ENCODE assay signal across 20 cellular contexts in the genomic region with DNA sequence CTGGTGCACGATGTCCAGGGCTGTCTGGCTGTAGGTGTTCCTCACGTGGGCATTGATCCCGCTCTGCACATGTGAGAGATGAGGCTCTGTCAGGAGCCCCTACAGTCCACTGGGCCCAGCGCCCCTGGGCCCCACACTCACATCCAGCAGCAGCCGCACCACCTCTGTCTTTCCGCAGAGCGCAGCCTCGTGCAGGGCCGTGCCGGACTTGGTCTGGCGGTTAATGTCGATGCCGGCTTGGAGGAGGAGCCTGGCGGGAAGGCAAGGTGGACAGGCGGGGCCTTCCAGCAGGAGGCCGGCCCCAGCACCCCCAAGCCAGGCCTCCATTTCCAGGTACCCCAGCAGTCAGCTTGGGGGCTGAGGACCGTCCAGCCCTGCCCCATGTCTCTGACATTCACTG. TPM values are rescaled to one million over a fixed set of nuclear protein-coding genes. Genes with fewer than 3 reads are reported as not detected.
DNase-seq lines count a peak whose midpoint lies in the region; ATAC-seq, FAIRE-seq and TF ChIP-seq lines count a peak whose summit lies in the region.
"Had no signal": no experiment of that assay in that cellular context is flagged by ENCODE, and none has a peak within 500 bp of the region (broad histone marks: within the 10 kb centered on the region; RNA-seq: fewer than 3 reads in every experiment).

No MANE protein-coding gene starts in this region.

- H3K4me1 Mint-ChIP-seq in activated T-helper 1 cell treated with anti-CD3 and anti-CD28 coated beads, Interleukin-12 subunit alpha, Interleukin-12 subunit beta, Interleukin-2, Interleukin-4 antibody, amounts not matched to agents 30 ng/mL and 10 ng/mL and 1 ng/mL, durations not matched to agents 14 hours and 24 hours and 36 hours (ENCODE audit: low read depth), result no peaks in the 10 kb centered on the region

- TF ChIP-seq POLR2A in K562 (conservative IDR thresholded peaks at IDR 0.05) (peak; percentile 37; the same call in 1 of the 2 replicates), gastroesophageal sphincter (IDR thresholded peaks at IDR 0.05) (no peak)

- no peaks in the 10 kb centered on the region for H3K9me1 ChIP-seq in K562 (ENCODE audit: control insufficient read depth, insufficient read depth, low read length)

- H3K4me1 ChIP-seq in HEK293 (ENCODE audit: control insufficient read depth, insufficient read depth, low read length) (no peaks in the 10 kb centered on the region), K562 (replicated peaks in 1 of 2; ENCODE audit: control insufficient read depth in 2 of 2, insufficient read depth in 2 of 2, low read length in 2 of 2) (peaks cover 0 to 80% of the 10 kb centered on the region in 2 experiments; a peak in 2 of 5 replicates), mucosa of descending colon (ENCODE audit: low read depth) (no peaks in the 10 kb centered on the region), gastroesophageal sphincter (no peaks in the 10 kb centered on the region)
- H3K4me1 ChIP-seq: Caco-2 had no signal

- peaks cover under 1% of the 10 kb centered on the region for H3K27me3 Mint-ChIP-seq in activated T-helper 1 cell treated with anti-CD3 and anti-CD28 coated beads, Interleukin-12 subunit alpha, Interleukin-12 subunit beta, Interleukin-2, Interleukin-4 antibody, amounts not matched to agents 30 ng/mL and 10 ng/mL and 1 ng/mL, durations not matched to agents 14 hours and 24 hours and 36 hours (ENCODE audit: insufficient read depth)
- H3K27me3 Mint-ChIP-seq: CD4-positive, alpha-beta memory T cell had no signal

- H3K27ac Mint-ChIP-seq in activated T-helper 1 cell treated with anti-CD3 and anti-CD28 coated beads, Interleukin-12 subunit alpha, Interleukin-12 subunit beta, Interleukin-2, Interleukin-4 antibody, amounts not matched to agents 30 ng/mL and 10 ng/mL and 1 ng/mL, durations not matched to agents 14 hours and 24 hours and 36 hours, result no peak overlapping the region
- H3K27ac Mint-ChIP-seq: CD4-positive, alpha-beta memory T cell; H9; HFFc6 had no signal

- TF ChIP-seq EP300 in K562 (IDR thresholded peaks at IDR 0.05; ENCODE audit: low read length), result no peak
- TF ChIP-seq EP300 in gastroesophageal sphincter (IDR thresholded peaks at IDR 0.05), result no peak

- H3K36me3 ChIP-seq in HEK293 (ENCODE audit: control insufficient read depth in 2 of 2, insufficient read depth in 1 of 2, low read length in 2 of 2), result peaks cover 0 to 16% of the 10 kb centered on the region in 2 experiments; a peak in 1 of 3 replicates
- H3K36me3 ChIP-seq in K562 (ENCODE audit: control insufficient read depth, insufficient read depth, low read length), result no peaks in the 10 kb centered on the region
- no peaks in the 10 kb centered on the region for H3K36me3 ChIP-seq in mucosa of descending colon (ENCODE audit: low read depth)
- H3K36me3 ChIP-seq in gastroesophageal sphincter, result no peaks in the 10 kb centered on the region

- peak; percentile 35 for FAIRE-seq in K562 (lab: Jason Lieb, UNC)
- FAIRE-seq: GM12878, GM19239 had no signal

- no peak for TF ChIP-seq RAD21 in K562 (CRISPR knock-in tag; conservative IDR thresholded peaks at IDR 0.05 in 1 of 2, IDR thresholded peaks at IDR 0.05 in 1 of 2)

- no peak overlapping the region for H3K4me3 Mint-ChIP-seq in activated T-helper 1 cell treated with anti-CD3 and anti-CD28 coated beads, Interleukin-12 subunit alpha, Interleukin-12 subunit beta, Interleukin-2, Interleukin-4 antibody, amounts not matched to agents 30 ng/mL and 10 ng/mL and 1 ng/mL, durations not matched to agents 14 hours and 24 hours and 36 hours
- H3K4me3 Mint-ChIP-seq: CD4-positive, alpha-beta memory T cell; H9; HFFc6 had no signal

- WGBS in K562 (ENCODE audit: insufficient coverage, low coverage, missing lambda C conversion rate), result 28% methylated on average over 17 of the region's 17 CpGs
- 80% methylated on average over 1 of the region's 17 CpGs; no CpG with 5 or more reads in 1 of the 2 donors for WGBS in gastroesophageal sphincter (ENCODE audit: low coverage in 1 of 2), 2 donors

- H2AFZ ChIP-seq in K562 (ENCODE audit: low read depth, low read length), result peak overlapping the region; percentile 68
- H2AFZ ChIP-seq: GM23248 had no signal

- H3K27ac ChIP-seq in HEK293 (ENCODE audit: extremely low read depth, low read depth, low read length), result no peak overlapping the region
- H3K27ac ChIP-seq in K562 (ENCODE audit: extremely low read depth, low read depth, low read length), result no peak overlapping the region
- H3K27ac ChIP-seq in gastroesophageal sphincter, result no peak overlapping the region
- H3K27ac ChIP-seq: GM23248 had no signal

- DNase-seq in COLO668 (lab: John Stamatoyannopoulos, UW; ENCODE audit: unreplicated experiment) (peak; percentile 15), K562 (ENCODE audit: extremely low read depth in 1 of 4, low spot score in 3 of 4) (peak; percentile 36 to 42 (median 38)), mucosa of descending colon (no peak), NCI-H82 (lab: John Stamatoyannopoulos, UW) (no peak)
- DNase-seq in activated T-helper 1 cell treated with anti-CD3 and anti-CD28 coated beads, Interleukin-12 subunit alpha, Interleukin-12 subunit beta, Interleukin-2, Interleukin-4 antibody, amounts not matched to agents 30 ng/mL and 10 ng/mL and 1 ng/mL, durations not matched to agents 14 hours and 24 hours and 36 hours (ENCODE audit: low spot score), result no peak
- DNase-seq: C1 segment of cervical spinal cord; Caco-2; CD4-positive, alpha-beta memory T cell; DMS153; EL; GDM1; GM23248; H9; HFFc6 had no signal

- no peak overlapping the region for H3K4me3 ChIP-seq in HEK293 (ENCODE audit: low read depth, low read length)
- H3K4me3 ChIP-seq in K562, result no peak overlapping the region; the same call in 1 of the 2 replicates
- no peak overlapping the region for H3K4me3 ChIP-seq in mucosa of descending colon
- H3K4me3 ChIP-seq in gastroesophageal sphincter, result no peak overlapping the region
- H3K4me3 ChIP-seq: GM12878, GM23248 had no signal

- TF ChIP-seq CTCF in HEK293 (tag by site-specific recombination; IDR thresholded peaks at IDR 0.05) (no peak), K562 (IDR thresholded peaks at IDR 0.05 in 2 of 3, conservative IDR thresholded peaks at IDR 0.05 in 1 of 3; ENCODE audit: insufficient read depth in 2 of 3, low read depth in 1 of 3, low read length in 3 of 3) (no peak), mucosa of descending colon (IDR thresholded peaks at IDR 0.05) (no peak), gastroesophageal sphincter (IDR thresholded peaks at IDR 0.05) (no peak)

- intact Hi-C loops in K562 (cut with micrococcal nuclease) (no loop called here), mucosa of descending colon (cut with DNase I, micrococcal nuclease) (no loop called here)
- intact Hi-C loops in activated T-helper 1 cell treated with anti-CD3 and anti-CD28 coated beads, Interleukin-12 subunit alpha, Interleukin-12 subunit beta, Interleukin-2, Interleukin-4 antibody, amounts not matched to agents 30 ng/mL and 10 ng/mL and 1 ng/mL, durations not matched to agents 14 hours and 24 hours and 36 hours (cut with micrococcal nuclease), result no loop called here

- no peaks in the 10 kb centered on the region for H3K9me3 Mint-ChIP-seq in activated T-helper 1 cell treated with anti-CD3 and anti-CD28 coated beads, Interleukin-12 subunit alpha, Interleukin-12 subunit beta, Interleukin-2, Interleukin-4 antibody, amounts not matched to agents 30 ng/mL and 10 ng/mL and 1 ng/mL, durations not matched to agents 14 hours and 24 hours and 36 hours
- H3K9me3 Mint-ChIP-seq: CD4-positive, alpha-beta memory T cell; H9; HFFc6 had no signal

- peak overlapping the region in 1 of 2 experiments; percentile 89; a peak in 3 of 4 replicates for H3K9ac ChIP-seq in K562 (ENCODE audit: insufficient read depth in 1 of 2, low read depth in 2 of 2, low read length in 2 of 2)
- H3K9ac ChIP-seq: GM23248 had no signal

- 0 out of 2 replicates have a peak, but pooled peaks cover under 1% of the 10 kb centered on the region for H4K20me1 ChIP-seq in K562 (replicated peaks; ENCODE audit: control insufficient read depth, insufficient read depth, low read length)

- BruUV-seq in K562 (replicated peaks; lab: Mats Ljungman, UMichigan), result no TSS peak

- POLR2A ChIA-PET in HEK293 (lab: Yijun Ruan, JAX) (interaction anchor here (0.6 to 1.8 kb wide), 3 partner anchors 22 to 249 kb away, joined by 4 to 12 read pairs (median 6); a partner anchor contains a TSS), K562 (lab: Yijun Ruan, JAX) (no interaction called here)

- in situ Hi-C loops in K562 (cut with MboI), result no loop called here

- H3K9me3 ChIP-seq in HEK293 (ENCODE audit: control insufficient read depth, insufficient read depth, low read depth, low read length), result no peaks in the 10 kb centered on the region
- no peaks in the 10 kb centered on the region for H3K9me3 ChIP-seq in K562 (replicated peaks; ENCODE audit: control insufficient read depth, insufficient read depth, low read depth, low read length)
- H3K9me3 ChIP-seq in mucosa of descending colon, result no peaks in the 10 kb centered on the region
- no peaks in the 10 kb centered on the region for H3K9me3 ChIP-seq in gastroesophageal sphincter
- H3K9me3 ChIP-seq: Caco-2 had no signal

- ATAC-seq in K562 (peak; percentile 77), mucosa of descending colon (peak; percentile 32), HG02588 (IDR thresholded peaks at IDR 0.05; ENCODE audit: unreplicated experiment) (no peak), gastroesophageal sphincter (no peak)
- ATAC-seq: GM12878, HCT116 had no signal

- CTCF ChIA-PET in HEK293 (lab: Yijun Ruan, JAX), result interaction anchor here (0.5 kb wide), 1 partner anchor 39 kb away, joined by 4 read pairs; no protein-coding TSS in a partner anchor
- CTCF ChIA-PET in K562 (lab: Yijun Ruan, JAX; ENCODE audit: low intra/inter-chr PET ratio), result no interaction called here

- H3K79me2 ChIP-seq in K562 (ENCODE audit: control insufficient read depth, insufficient read depth, low read length), result no peaks in the 10 kb centered on the region

- H3K27me3 ChIP-seq in K562 (ENCODE audit: control insufficient read depth in 2 of 2, insufficient read depth in 2 of 2, low read length in 2 of 2) (no peaks in the 10 kb centered on the region), gastroesophageal sphincter (no peaks in the 10 kb centered on the region)

- no peaks in the 10 kb centered on the region for H3K36me3 Mint-ChIP-seq in activated T-helper 1 cell treated with anti-CD3 and anti-CD28 coated beads, Interleukin-12 subunit alpha, Interleukin-12 subunit beta, Interleukin-2, Interleukin-4 antibody, amounts not matched to agents 30 ng/mL and 10 ng/mL and 1 ng/mL, durations not matched to agents 14 hours and 24 hours and 36 hours (ENCODE audit: low read depth)
- H3K36me3 Mint-ChIP-seq: CD4-positive, alpha-beta memory T cell had no signal

- H3K4me2 ChIP-seq in K562 (ENCODE audit: insufficient read depth, low read length), result 0 out of 2 replicates have a peak overlapping the region, but pooled peaks have one; percentile 8

RNA-seq across cellular contexts. Expression of a gene that starts 9.2 kb away (rescaled TPM):
- total RNA-seq in K562 (2011; cell fraction: chromatin; rRNA removed; ENCODE audit: low replicate concordance), result 3.2 and 16.5 TPM in 2 replicates
- total RNA-seq in K562 (2011; cell fraction: nucleolus; rRNA removed), result 11.3 and 11.6 TPM in 2 replicates
- total RNA-seq in K562 (2011; cell fraction: nucleoplasm; rRNA removed), result 3.2 and 5.9 TPM in 2 replicates
- 1.5 and 2.6 TPM in 2 replicates for total RNA-seq in K562 (2014; rRNA removed)
- total RNA-seq in K562 (2014; rRNA removed; fragmentation: Illumina TruSeq; extraction: Trizol), result 0.10 and 0.15 TPM in 2 replicates
- total RNA-seq in K562 (2015; rRNA removed; fragmentation: Illumina TruSeq; extraction: Trizol), result 0.68 and 1.7 TPM in 2 replicates
- 4.5 and 7.0 TPM in 2 replicates for total RNA-seq in K562 (2021)
- 0.84 and 1.9 TPM in 2 replicates for polyA plus RNA-seq in K562 (2011; rRNA removed)
- polyA plus RNA-seq in K562 (2011; cell fraction: cytosol; rRNA removed), result 1.4 and 1.9 TPM in 2 replicates
- 6.6 and 12.7 TPM in 2 replicates for polyA plus RNA-seq in K562 (2011; cell fraction: nucleus; rRNA removed)
- 1.7 and 2.9 TPM in 2 replicates for polyA plus RNA-seq in K562 (2012)
- 0.28 and 0.73 TPM in 2 replicates for polyA plus RNA-seq in K562 (2014; fragmentation: Illumina TruSeq; extraction: Trizol)
- not detected for polyA plus RNA-seq in K562 (2014; fragmentation: Nextera tagmentation; extraction: Ambion mirVana)
- polyA plus RNA-seq in K562 (2014; rRNA removed), result 3.1 and 3.7 TPM in 2 replicates
- 0.32 and 0.90 TPM in 2 replicates for polyA minus RNA-seq in K562 (2011; rRNA and poly(A)+ RNA removed)
- polyA minus RNA-seq in K562 (2011; cell fraction: cytosol; rRNA and poly(A)+ RNA removed), result 1.1 and 1.5 TPM in 2 replicates
- 2.0 and 2.2 TPM in 2 replicates for polyA minus RNA-seq in K562 (2011; cell fraction: nucleus; rRNA and poly(A)+ RNA removed)
- 1 to 10 TPM in 2 of 3 donors, under 1 TPM in 1; 0.06 to 1.5 (median 1.0) TPM for total RNA-seq in mucosa of descending colon
- under 1 TPM in 2 of 4 donors, not detected in 2; 0.27 to 0.35 TPM for total RNA-seq in gastroesophageal sphincter
- 1.0 and 1.2 TPM in 2 replicates for total RNA-seq in activated T-helper 1 cell treated with anti-CD3 and anti-CD28 coated beads, Interleukin-12 subunit alpha, Interleukin-12 subunit beta, Interleukin-2, Interleukin-4 antibody, amounts not matched to agents 30 ng/mL and 10 ng/mL and 1 ng/mL, durations not matched to agents 14 hours and 24 hours and 36 hours
- total RNA-seq: CD4-positive, alpha-beta memory T cell; GM23248 had no signal
- polyA plus RNA-seq: CD4-positive, alpha-beta memory T cell; GM23248 had no signal

RNA-seq across cellular contexts. Expression of a gene that starts 18.0 kb away (rescaled TPM):
- 73.3 and 236 TPM in 2 replicates for total RNA-seq in K562 (2011; cell fraction: chromatin; rRNA removed; ENCODE audit: low replicate concordance)
- 205 and 257 TPM in 2 replicates for total RNA-seq in K562 (2011; cell fraction: nucleolus; rRNA removed)
- total RNA-seq in K562 (2011; cell fraction: nucleoplasm; rRNA removed), result 108 and 122 TPM in 2 replicates
- total RNA-seq in K562 (2014; rRNA removed), result 83.0 and 110 TPM in 2 replicates
- total RNA-seq in K562 (2014; rRNA removed; fragmentation: Illumina TruSeq; extraction: Trizol), result 2.6 and 4.3 TPM in 2 replicates
- 15.7 and 16.0 TPM in 2 replicates for total RNA-seq in K562 (2015; rRNA removed; fragmentation: Illumina TruSeq; extraction: Trizol)
- total RNA-seq in K562 (2021), result 79.1 and 85.0 TPM in 2 replicates
- 76.1 and 91.6 TPM in 2 replicates for polyA plus RNA-seq in K562 (2011; rRNA removed)
- 165 and 312 TPM in 2 replicates for polyA plus RNA-seq in K562 (2011; cell fraction: cytosol; rRNA removed)
- 329 and 477 TPM in 2 replicates for polyA plus RNA-seq in K562 (2011; cell fraction: nucleus; rRNA removed)
- polyA plus RNA-seq in K562 (2012), result 71.4 and 87.7 TPM in 2 replicates
- polyA plus RNA-seq in K562 (2014; fragmentation: Illumina TruSeq; extraction: Trizol), result 43.3 and 74.6 TPM in 2 replicates
- polyA plus RNA-seq in K562 (2014; fragmentation: Nextera tagmentation; extraction: Ambion mirVana), result 1 to 10 TPM; 1.5 to 9.8 TPM
- 116 TPM in 2 replicates for polyA plus RNA-seq in K562 (2014; rRNA removed)
- 19.6 and 40.3 TPM in 2 replicates for polyA minus RNA-seq in K562 (2011; rRNA and poly(A)+ RNA removed)
- 53.2 and 86.4 TPM in 2 replicates for polyA minus RNA-seq in K562 (2011; cell fraction: cytosol; rRNA and poly(A)+ RNA removed)
- 96.5 and 139 TPM in 2 replicates for polyA minus RNA-seq in K562 (2011; cell fraction: nucleus; rRNA and poly(A)+ RNA removed)
- total RNA-seq in mucosa of descending colon, result 10 to 100 TPM; 25.5 to 30.9 (median 29.8) TPM
- total RNA-seq in gastroesophageal sphincter, result 10 to 100 TPM; 29.0 to 50.8 (median 34.1) TPM
- 57.0 and 61.9 TPM in 2 replicates for total RNA-seq in activated T-helper 1 cell treated with anti-CD3 and anti-CD28 coated beads, Interleukin-12 subunit alpha, Interleukin-12 subunit beta, Interleukin-2, Interleukin-4 antibody, amounts not matched to agents 30 ng/mL and 10 ng/mL and 1 ng/mL, durations not matched to agents 14 hours and 24 hours and 36 hours

RNA-seq across cellular contexts. Expression of a gene that starts 23.5 kb away (rescaled TPM):
- total RNA-seq in K562 (2011; cell fraction: chromatin; rRNA removed; ENCODE audit: low replicate concordance), result 10.6 and 42.5 TPM in 2 replicates
- total RNA-seq in K562 (2011; cell fraction: nucleolus; rRNA removed), result 29.7 and 34.7 TPM in 2 replicates
- 10.8 and 18.8 TPM in 2 replicates for total RNA-seq in K562 (2011; cell fraction: nucleoplasm; rRNA removed)
- 2.9 and 3.5 TPM in 2 replicates for total RNA-seq in K562 (2014; rRNA removed)
- total RNA-seq in K562 (2014; rRNA removed; fragmentation: Illumina TruSeq; extraction: Trizol), result 0.32 and 0.40 TPM in 2 replicates
- 3.4 and 4.1 TPM in 2 replicates for total RNA-seq in K562 (2015; rRNA removed; fragmentation: Illumina TruSeq; extraction: Trizol)
- 2.0 and 4.0 TPM in 2 replicates for total RNA-seq in K562 (2021)
- 1.8 and 3.2 TPM in 2 replicates for polyA plus RNA-seq in K562 (2011; rRNA removed)
- 2.8 and 13.2 TPM in 2 replicates for polyA plus RNA-seq in K562 (2011; cell fraction: cytosol; rRNA removed)
- polyA plus RNA-seq in K562 (2011; cell fraction: nucleus; rRNA removed), result 33.5 and 71.7 TPM in 2 replicates
- 5.8 and 14.0 TPM in 2 replicates for polyA plus RNA-seq in K562 (2012)
- polyA plus RNA-seq in K562 (2014; fragmentation: Illumina TruSeq; extraction: Trizol), result 0.49 and 3.8 TPM in 2 replicates
- polyA plus RNA-seq in K562 (2014; fragmentation: Nextera tagmentation; extraction: Ambion mirVana), result under 1 TPM in 1 of 2 experiments, not detected in 1; 0.24 TPM
- 5.1 and 15.1 TPM in 2 replicates for polyA plus RNA-seq in K562 (2014; rRNA removed)
- polyA minus RNA-seq in K562 (2011; rRNA and poly(A)+ RNA removed), result 0.28 and 0.54 TPM in 2 replicates
- 0.57 TPM in 1 of 2 replicates, not detected in the other for polyA minus RNA-seq in K562 (2011; cell fraction: cytosol; rRNA and poly(A)+ RNA removed)
- 3.4 and 6.9 TPM in 2 replicates for polyA minus RNA-seq in K562 (2011; cell fraction: nucleus; rRNA and poly(A)+ RNA removed)
- total RNA-seq in mucosa of descending colon, result 10 to 100 TPM in 2 of 3 donors, 1 to 10 TPM in 1; 8.4 to 12.3 (median 12.1) TPM
- total RNA-seq in gastroesophageal sphincter, result 10 to 100 TPM in 1 of 4 donors, 1 to 10 TPM in 2, under 1 TPM in 1; 0.72 to 10.3 (median 3.5) TPM
- 24.7 and 25.1 TPM in 2 replicates for total RNA-seq in activated T-helper 1 cell treated with anti-CD3 and anti-CD28 coated beads, Interleukin-12 subunit alpha, Interleukin-12 subunit beta, Interleukin-2, Interleukin-4 antibody, amounts not matched to agents 30 ng/mL and 10 ng/mL and 1 ng/mL, durations not matched to agents 14 hours and 24 hours and 36 hours

RNA-seq across cellular contexts. Expression of a gene that starts 27.4 kb away (rescaled TPM):
- 31.1 and 74.2 TPM in 2 replicates for total RNA-seq in K562 (2011; cell fraction: chromatin; rRNA removed; ENCODE audit: low replicate concordance)
- 69.6 and 75.5 TPM in 2 replicates for total RNA-seq in K562 (2011; cell fraction: nucleolus; rRNA removed)
- 40.6 and 42.6 TPM in 2 replicates for total RNA-seq in K562 (2011; cell fraction: nucleoplasm; rRNA removed)
- total RNA-seq in K562 (2014; rRNA removed) (57.6 and 70.2 TPM in 2 replicates), K562 (2014; rRNA removed; fragmentation: Illumina TruSeq; extraction: Trizol) (8.5 and 11.4 TPM in 2 replicates), K562 (2015; rRNA removed; fragmentation: Illumina TruSeq; extraction: Trizol) (24.1 and 26.5 TPM in 2 replicates), K562 (2021) (44.9 and 49.6 TPM in 2 replicates), mucosa of descending colon (10 to 100 TPM; 15.5 to 19.7 (median 17.6) TPM), gastroesophageal sphincter (10 to 100 TPM in 2 of 4 donors, 1 to 10 TPM in 2; 7.6 to 17.3 (median 12.5) TPM)
- polyA plus RNA-seq in K562 (2011; rRNA removed) (19.6 and 27.9 TPM in 2 replicates), K562 (2014; fragmentation: Illumina TruSeq; extraction: Trizol) (14.2 and 20.7 TPM in 2 replicates), K562 (2014; fragmentation: Nextera tagmentation; extraction: Ambion mirVana) (1 to 10 TPM; 1.1 to 3.0 TPM), K562 (2014; rRNA removed) (54.0 and 55.6 TPM in 2 replicates)
- polyA plus RNA-seq in K562 (2011; cell fraction: cytosol; rRNA removed), result 27.6 and 84.2 TPM in 2 replicates
- 92.6 and 123 TPM in 2 replicates for polyA plus RNA-seq in K562 (2011; cell fraction: nucleus; rRNA removed)
- 33.7 and 34.1 TPM in 2 replicates for polyA plus RNA-seq in K562 (2012)
- 7.3 and 7.4 TPM in 2 replicates for polyA minus RNA-seq in K562 (2011; rRNA and poly(A)+ RNA removed)
- polyA minus RNA-seq in K562 (2011; cell fraction: cytosol; rRNA and poly(A)+ RNA removed), result 13.6 and 18.7 TPM in 2 replicates
- polyA minus RNA-seq in K562 (2011; cell fraction: nucleus; rRNA and poly(A)+ RNA removed), result 29.8 and 32.1 TPM in 2 replicates
- total RNA-seq in activated T-helper 1 cell treated with anti-CD3 and anti-CD28 coated beads, Interleukin-12 subunit alpha, Interleukin-12 subunit beta, Interleukin-2, Interleukin-4 antibody, amounts not matched to agents 30 ng/mL and 10 ng/mL and 1 ng/mL, durations not matched to agents 14 hours and 24 hours and 36 hours, result 37.2 and 37.7 TPM in 2 replicates

RNA-seq across cellular contexts. Expression of a gene that starts 31.6 kb away (rescaled TPM):
- 31.9 and 110 TPM in 2 replicates for total RNA-seq in K562 (2011; cell fraction: chromatin; rRNA removed; ENCODE audit: low replicate concordance)
- total RNA-seq in K562 (2011; cell fraction: nucleolus; rRNA removed), result 74.5 and 76.3 TPM in 2 replicates
- total RNA-seq in K562 (2011; cell fraction: nucleoplasm; rRNA removed), result 45.7 and 51.9 TPM in 2 replicates
- total RNA-seq in K562 (2014; rRNA removed) (55.5 and 79.2 TPM in 2 replicates), K562 (2014; rRNA removed; fragmentation: Illumina TruSeq; extraction: Trizol) (24.3 and 29.9 TPM in 2 replicates), K562 (2015; rRNA removed; fragmentation: Illumina TruSeq; extraction: Trizol) (42.8 and 45.9 TPM in 2 replicates), K562 (2021) (109 and 113 TPM in 2 replicates), mucosa of descending colon (100 to 1,000 TPM in 1 of 3 donors, 10 to 100 TPM in 2; 91.5 to 104 (median 94.0) TPM), gastroesophageal sphincter (10 to 100 TPM; 36.3 to 70.1 (median 56.3) TPM)
- polyA plus RNA-seq in K562 (2011; rRNA removed) (41.6 and 61.6 TPM in 2 replicates), K562 (2014; fragmentation: Illumina TruSeq; extraction: Trizol) (40.8 and 76.8 TPM in 2 replicates), K562 (2014; fragmentation: Nextera tagmentation; extraction: Ambion mirVana) (1 to 10 TPM; 1.1 to 1.5 TPM), K562 (2014; rRNA removed) (55.5 and 63.3 TPM in 2 replicates)
- 63.2 and 103 TPM in 2 replicates for polyA plus RNA-seq in K562 (2011; cell fraction: cytosol; rRNA removed)
- polyA plus RNA-seq in K562 (2011; cell fraction: nucleus; rRNA removed), result 105 and 141 TPM in 2 replicates
- 99.7 and 110 TPM in 2 replicates for polyA plus RNA-seq in K562 (2012)
- 24.9 and 30.1 TPM in 2 replicates for polyA minus RNA-seq in K562 (2011; rRNA and poly(A)+ RNA removed)
- 51.2 and 66.0 TPM in 2 replicates for polyA minus RNA-seq in K562 (2011; cell fraction: cytosol; rRNA and poly(A)+ RNA removed)
- polyA minus RNA-seq in K562 (2011; cell fraction: nucleus; rRNA and poly(A)+ RNA removed), result 25.8 and 29.9 TPM in 2 replicates
- 70.4 and 73.1 TPM in 2 replicates for total RNA-seq in activated T-helper 1 cell treated with anti-CD3 and anti-CD28 coated beads, Interleukin-12 subunit alpha, Interleukin-12 subunit beta, Interleukin-2, Interleukin-4 antibody, amounts not matched to agents 30 ng/mL and 10 ng/mL and 1 ng/mL, durations not matched to agents 14 hours and 24 hours and 36 hours

Comparison
In these comparisons a context has a peak if more than half of its experiments do, and no peak if none do; other contexts are left out.
1. DNase-seq: peak in COLO668 (single experiment) and K562 (4 of 4); none in mucosa of descending colon (0 of 3), NCI-H82 (single experiment) and activated T-helper 1 cell treated with anti-CD3 and anti-CD28 coated beads, Interleukin-12 subunit alpha, Interleukin-12 subunit beta, Interleukin-2, Interleukin-4 antibody, amounts not matched to agents 30 ng/mL and 10 ng/mL and 1 ng/mL, durations not matched to agents 14 hours and 24 hours and 36 hours (single experiment).
2. ATAC-seq: peak in K562 (single experiment) and mucosa of descending colon (single experiment); none in HG02588 (single experiment) and gastroesophageal sphincter (single experiment).